7 cellular contexts compared by ENCODE assay signal in genomic region chr20:4064118-4064962, GRCh38. TPM values are rescaled to one million over a fixed set of nuclear protein-coding genes. Genes with fewer than 3 reads are reported as not detected.
DNase-seq lines count a peak whose midpoint lies in the region; ATAC-seq and TF ChIP-seq lines count a peak whose summit lies in the region.

No MANE protein-coding gene starts in this region.

- H3K4me2 ChIP-seq in OCI-LY7 (ENCODE audit: low read length) = no peak overlapping the region

- H3K4me3 Mint-ChIP-seq in HFFc6 = peak overlapping the region; percentile 79

- H3K36me3 ChIP-seq in neutrophil = no peaks in the 10 kb centered on the region
- no peaks in the 10 kb centered on the region for H3K36me3 ChIP-seq in OCI-LY7 (ENCODE audit: insufficient read depth, low read length)

- H3K27me3 ChIP-seq in neutrophil = no peaks in the 10 kb centered on the region

- H4K20me1 ChIP-seq in OCI-LY7 (ENCODE audit: insufficient read depth, low read length) = no peaks in the 10 kb centered on the region

- H3K4me1 ChIP-seq in neutrophil (ENCODE audit: control insufficient read depth in 1 of 2, insufficient read depth in 1 of 2, low read depth in 1 of 2, low read length in 1 of 2) = peaks cover 99 to 100% of the 10 kb centered on the region in 2 experiments
- H3K4me1 ChIP-seq in OCI-LY7 (ENCODE audit: insufficient read depth, low read length, poor library complexity, severe bottlenecking) = no peaks in the 10 kb centered on the region

- H3K9me3 Mint-ChIP-seq in HFFc6 = no peaks in the 10 kb centered on the region

- DNase-seq in HFFc6 = peak; percentile 90
- DNase-seq in SIG-M5 (lab: John Stamatoyannopoulos, UW) = peak; percentile 67
- peak; percentile 87 for DNase-seq in fibroblast of peridontal ligament (ENCODE audit: extremely low read depth)
- DNase-seq in activated gamma-delta T cell treated with Interleukin-2 at 50 U/mL for 16 hours = no peak
- no peak for DNase-seq in OCI-LY7 (ENCODE audit: low spot score)

- no peak for ATAC-seq in HG03571 (IDR thresholded peaks at IDR 0.05; ENCODE audit: unreplicated experiment)

- H3K4me1 Mint-ChIP-seq in HFFc6 (ENCODE audit: low read depth) = peaks cover 73% of the 10 kb centered on the region

- no peaks in the 10 kb centered on the region for H3K79me2 ChIP-seq in OCI-LY7 (ENCODE audit: insufficient read depth, low read depth, low read length)

- no peaks in the 10 kb centered on the region for H3K9me2 ChIP-seq in OCI-LY7 (ENCODE audit: insufficient read depth, low read length)

- H3K36me3 Mint-ChIP-seq in HFFc6 (ENCODE audit: low read depth) = no peaks in the 10 kb centered on the region

- CTCF ChIA-PET in OCI-LY7 (lab: Charles Lee; ENCODE audit: unreplicated experiment) = no interaction called here

- peak overlapping the region; percentile 89 for H3K27ac ChIP-seq in neutrophil
- H3K27ac ChIP-seq in OCI-LY7 (ENCODE audit: low read depth, low read length, poor library complexity, severe bottlenecking) = no peak overlapping the region

- no peaks in the 10 kb centered on the region for H3K27me3 Mint-ChIP-seq in HFFc6 (ENCODE audit: insufficient read depth)

- TF ChIP-seq CTCF in HFFc6 (IDR thresholded peaks at IDR 0.05) (no peak), neutrophil (IDR thresholded peaks at IDR 0.05) (no peak), OCI-LY7 (conservative IDR thresholded peaks at IDR 0.05; ENCODE audit: low read length) (no peak)

- H2AFZ ChIP-seq in OCI-LY7 (ENCODE audit: low read length) = no peak overlapping the region

- no TSS peak for BruUV-seq in OCI-LY7 (replicated peaks; lab: Mats Ljungman, UMichigan)

- POLR2A ChIA-PET in OCI-LY7 (lab: Charles Lee) = interaction anchor here (0.5 to 0.6 kb wide), 2 partner anchors 8 to 319 kb away, joined by 3 read pairs; no protein-coding TSS in a partner anchor

- H3K9me3 ChIP-seq in neutrophil = no peaks in the 10 kb centered on the region
- no peaks in the 10 kb centered on the region for H3K9me3 ChIP-seq in OCI-LY7 (ENCODE audit: low read length)

- H3K27ac Mint-ChIP-seq in HFFc6 = peak overlapping the region; percentile 89

- intact Hi-C loops in OCI-LY7 (cut with micrococcal nuclease; ENCODE audit: unreplicated experiment) = no loop called here

- H3K4me3 ChIP-seq in neutrophil (ENCODE audit: low read depth in 1 of 2, low read length in 1 of 2) (peak overlapping the region in 1 of 2 experiments; percentile 15), OCI-LY7 (ENCODE audit: low read depth, low read length, poor library complexity, severe bottlenecking) (no peak overlapping the region)

RNA-seq across cellular contexts. Expression of gene RNF24, which starts 49.0 kb away (rescaled TPM):
- total RNA-seq in HFFc6 (2021; fragmentation: NEBNext Ultra II Directional; extraction: Animal tissue kit (Norgen Biotek cat#: 25700)) = 10 to 100 TPM; 21.3 to 26.6 (median 24.7) TPM
- total RNA-seq in OCI-LY7 (2014; rRNA removed; shearing (Covaris generic)) = 0.85 TPM in 2 replicates
- 0.74 and 1.1 TPM in 2 replicates for total RNA-seq in OCI-LY7 (2022)

Comparison
In these comparisons a context has a peak if more than half of its experiments do, and no peak if none do; other contexts are left out.
1. DNase-seq: peak in HFFc6 (single experiment), SIG-M5 (single experiment) and fibroblast of peridontal ligament (single experiment); none in activated gamma-delta T cell treated with Interleukin-2 at 50 U/mL for 16 hours (single experiment) and OCI-LY7 (single experiment).
2. RNA of gene RNF24, which starts 49.0 kb away (total RNA-seq): 21.3 to 26.6 TPM in HFFc6; 0.74 to 1.1 TPM in OCI-LY7; every median in the first group is over 10 times any median in the second.